ENCODE assay signal across 19 cellular contexts in the genomic region with DNA sequence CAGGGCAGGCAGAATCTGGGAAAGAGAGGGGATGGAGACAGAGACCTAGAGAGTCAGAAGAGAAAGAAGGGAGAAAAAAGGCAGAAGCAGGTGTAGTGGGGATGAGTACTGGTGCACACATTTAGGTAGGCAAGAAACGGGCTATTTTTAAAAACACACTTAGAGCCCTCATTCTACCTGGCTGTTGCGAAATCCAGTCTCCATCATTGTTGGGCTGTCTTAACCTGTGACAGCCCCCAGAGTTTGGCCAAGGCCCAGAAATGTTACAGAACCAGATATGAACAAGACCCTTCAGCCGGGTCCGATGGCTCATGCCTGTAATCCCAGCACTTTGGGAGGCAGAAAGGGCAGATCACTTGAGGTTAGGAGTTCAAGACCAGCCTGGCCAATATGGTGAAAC. TPM values are rescaled to one million over a fixed set of nuclear protein-coding genes. Genes with fewer than 3 reads are reported as not detected.
"Had no signal": no experiment of that assay in that cellular context is flagged by ENCODE, and none has a peak within 500 bp of the region (broad histone marks: within the 10 kb centered on the region; RNA-seq: fewer than 3 reads in every experiment).

No MANE protein-coding gene starts in this region.

- H3K9ac ChIP-seq: neural progenitor cell had no signal

- H3K9me3 Mint-ChIP-seq: mesothelial cell of epicardium; neural progenitor cell; stimulated activated naive CD8-positive, alpha-beta T cell treated with anti-CD3 and anti-CD28 coated beads, Interleukin-15, Interleukin-2, amounts not matched to agents 100 ng/mL and 50 ng/mL, for 24 hours; T-cell had no signal

- H3K4me3 ChIP-seq: ascending aorta, neural progenitor cell, pancreas, upper lobe of left lung had no signal

- H3K27ac Mint-ChIP-seq: mesothelial cell of epicardium; neural progenitor cell; stimulated activated naive CD8-positive, alpha-beta T cell treated with anti-CD3 and anti-CD28 coated beads, Interleukin-15, Interleukin-2, amounts not matched to agents 100 ng/mL and 50 ng/mL, for 24 hours; T-cell had no signal

- H3K27me3 ChIP-seq: ascending aorta, neural progenitor cell, pancreas, upper lobe of left lung had no signal

- DNase-seq: activated CD4-positive, alpha-beta T cell treated with anti-CD3 and anti-CD28 coated beads for 1 hour; activated CD4-positive, alpha-beta T cell treated with anti-CD3 and anti-CD28 coated beads, Interleukin-2, amount 50 U/mL, for 48 hours; activated gamma-delta T cell; activated T-cell treated with anti-CD3 and anti-CD28 coated beads, Interleukin-2, amount 50 U/mL, for 48 hours; stimulated activated CD4-positive, alpha-beta T cell treated with anti-CD3 and anti-CD28 coated beads, Interleukin-4, amount 100 ng/mL, for 1 hour; stimulated activated CD8-positive, alpha-beta memory T cell treated with anti-CD3 and anti-CD28 coated beads, Interleukin-4, amount 100 ng/mL, for 48 hours; T-cell; T1000; upper lobe of left lung had no signal

- H3K4me2 ChIP-seq: neural progenitor cell had no signal

- H3K27ac ChIP-seq: ascending aorta, neural progenitor cell, pancreas, upper lobe of left lung had no signal

- ATAC-seq: esophagus mucosa, T-cell had no signal

- H3K9me3 ChIP-seq: ascending aorta, pancreas, upper lobe of left lung had no signal

- H3K4me1 ChIP-seq: ascending aorta, neural progenitor cell, upper lobe of left lung had no signal

- H3K36me3 ChIP-seq: ascending aorta, neural progenitor cell, pancreas, upper lobe of left lung had no signal

- H2AFZ ChIP-seq: neural progenitor cell had no signal

- H3K36me3 Mint-ChIP-seq: mesothelial cell of epicardium, neural progenitor cell, T-cell had no signal

RNA-seq across cellular contexts. Expression of gene KDF1, which starts 12.6 kb away (rescaled TPM):
- total RNA-seq: ascending aorta, myocyte, temporal lobe had no signal

RNA-seq across cellular contexts. Expression of gene NR0B2, which starts 59.0 kb away (rescaled TPM):
- total RNA-seq: ascending aorta, esophagus mucosa, lower leg skin, mesothelial cell of epicardium, myocyte, renal cortical epithelial cell, T-cell, temporal lobe had no signal
